ENCODE assay signal across 1 cellular context in genomic region chr2:126942427-126943203, GRCh38.
A peak's percentile ranks its signal among the peaks of the same experiment; 100 is the strongest.
TF ChIP-seq lines count a peak whose summit lies in the region.

No MANE protein-coding gene starts in this region.

TF ChIP-seq in H1, 55 proteins besides CTCF, POLR2A, EP300 and RAD21 (continued from another document):
- TF ChIP-seq E2F6 (IDR thresholded peaks at IDR 0.05) (peak; percentile 78), SRF (IDR thresholded peaks at IDR 0.05; ENCODE audit: low read depth, low read length) (no peak), USF2 (IDR thresholded peaks at IDR 0.05; ENCODE audit: low read length) (no peak), HDAC2 (IDR thresholded peaks at IDR 0.05; ENCODE audit: borderline replicate concordance in 1 of 2, low read depth in 2 of 2, low read length in 2 of 2) (peak; percentile 75 to 91; a peak in 1 of 4 replicates), NANOG (IDR thresholded peaks at IDR 0.05; ENCODE audit: insufficient read depth, low read depth, low read length, poor library complexity, severe bottlenecking) (peak; percentile 92), CHD2 (IDR thresholded peaks at IDR 0.05; ENCODE audit: low read length) (no peak), MAX (IDR thresholded peaks at IDR 0.05) (0 out of 2 replicates have a peak, but pooled peaks have one; percentile 22), TAF7 (optimal IDR thresholded peaks at IDR 0.05; ENCODE audit: borderline replicate concordance, low read depth, low read length) (no peak), CHD7 (IDR thresholded peaks at IDR 0.05; ENCODE audit: insufficient replicate concordance, low read length) (peak; percentile 65), KDM1A (IDR thresholded peaks at IDR 0.05; ENCODE audit: borderline replicate concordance, low read length) (peak; percentile 28; the same call in 1 of the 2 replicates), MAFK (IDR thresholded peaks at IDR 0.05; ENCODE audit: low read depth, low read length) (no peak), RFX5 (IDR thresholded peaks at IDR 0.05; ENCODE audit: borderline replicate concordance, low read depth, low read length) (no peak), BACH1 (IDR thresholded peaks at IDR 0.05; ENCODE audit: low read length) (peak; percentile 53), SP1 (IDR thresholded peaks at IDR 0.05; ENCODE audit: low read depth, low read length) (peak; percentile 52; the same call in 1 of the 2 replicates), SP2 (IDR thresholded peaks at IDR 0.05; ENCODE audit: low read length) (no peak)
